21 cellular contexts compared by ENCODE assay signal in genomic region chr7:106074257-106074656, GRCh38. TPM values are rescaled to one million over a fixed set of nuclear protein-coding genes. Genes with fewer than 3 reads are reported as not detected.
DNase-seq lines count a peak whose midpoint lies in the region; ATAC-seq, FAIRE-seq and TF ChIP-seq lines count a peak whose summit lies in the region.
"Had no signal": no experiment of that assay in that cellular context is flagged by ENCODE, and none has a peak within 500 bp of the region (broad histone marks: within the 10 kb centered on the region; RNA-seq: fewer than 3 reads in every experiment).

No MANE protein-coding gene starts in this region.

- H3K4me2 ChIP-seq in Karpas-422 (ENCODE audit: low read depth, low read length, poor library complexity, severe bottlenecking) (peak overlapping the region; percentile 70), GM12878 (ENCODE audit: control insufficient read depth, insufficient read depth) (peak overlapping the region; percentile 23; the same call in 1 of the 2 replicates)

- H3K4me3 ChIP-seq in Karpas-422 (ENCODE audit: low read length), result peak overlapping the region; percentile 35; the same call in 1 of the 2 replicates
- H3K4me3 ChIP-seq in GM12878, result no peak overlapping the region
- H3K4me3 ChIP-seq: GM23248, heart left ventricle, transverse colon had no signal

- no peaks in the 10 kb centered on the region for H3K9me3 Mint-ChIP-seq in activated naive CD4-positive, alpha-beta T cell treated with anti-CD3 and anti-CD28 coated beads, Interleukin-2, amount 10 ng/mL, durations not matched to agents 7 days and 5 days
- no peaks in the 10 kb centered on the region for H3K9me3 Mint-ChIP-seq in activated naive CD4-positive, alpha-beta T cell treated with anti-CD3 and anti-CD28 coated beads, Interleukin-2, amount 50 U/mL, for 72 hours
- peaks cover 2 to 6% of the 10 kb centered on the region in 2 donors for H3K9me3 Mint-ChIP-seq in stimulated activated naive B cell treated with anti-CD40 and anti-IgM and Interleukin-4, amounts not matched to agents 10 μg/mL and 1 μg/mL and 100 μg/mL, for 72 hours
- H3K9me3 Mint-ChIP-seq in stimulated activated naive CD8-positive, alpha-beta T cell treated with anti-CD3 and anti-CD28 coated beads, Interleukin-15, amount 100 ng/mL, for 72 hours, result no peaks in the 10 kb centered on the region

- H3K9ac ChIP-seq in Karpas-422 (ENCODE audit: low read length) (peak overlapping the region; percentile 72), GM12878 (ENCODE audit: control insufficient read depth, insufficient read depth, low read length) (no peak overlapping the region)
- H3K9ac ChIP-seq: GM23248 had no signal

- H3K36me3 ChIP-seq in Karpas-422 (ENCODE audit: insufficient read depth, low read length), result no peaks in the 10 kb centered on the region
- H3K36me3 ChIP-seq in GM12878 (ENCODE audit: control insufficient read depth in 2 of 2, insufficient read depth in 2 of 2, low read length in 1 of 2), result no peaks in the 10 kb centered on the region
- H3K36me3 ChIP-seq: heart left ventricle, transverse colon had no signal

- TF ChIP-seq EP300 in GM12878 (IDR thresholded peaks at IDR 0.05; ENCODE audit: borderline replicate concordance in 1 of 2, control insufficient read depth in 1 of 2, low read depth in 2 of 2, low read length in 2 of 2), result no peak

- no peak for TF ChIP-seq POLR2A in GM12878 (IDR thresholded peaks at IDR 0.05; ENCODE audit: low read depth, low read length)

- TF ChIP-seq CTCF in GM12878 (IDR thresholded peaks at IDR 0.05 in 2 of 3, conservative IDR thresholded peaks at IDR 0.05 in 1 of 3; ENCODE audit: control insufficient read depth in 2 of 3, extremely low read depth in 1 of 3, insufficient read depth in 1 of 3, low read depth in 3 of 3, low read length in 3 of 3), result no peak

- ATAC-seq in activated naive CD4-positive, alpha-beta T cell treated with anti-CD3 and anti-CD28 coated beads, Interleukin-2, amount 50 U/mL, for 72 hours, result no peak
- ATAC-seq in GM12878 (peak; percentile 17), GM21381 (IDR thresholded peaks at IDR 0.05; ENCODE audit: unreplicated experiment) (no peak)
- peak; percentile 35 to 36 for ATAC-seq in stimulated activated naive B cell treated with anti-CD40 and anti-IgM and Interleukin-4, amounts not matched to agents 10 μg/mL and 1 μg/mL and 100 μg/mL, for 72 hours (replicated peaks)
- no peak for ATAC-seq in stimulated activated naive CD8-positive, alpha-beta T cell treated with anti-CD3 and anti-CD28 coated beads, Interleukin-15, amount 100 ng/mL, for 72 hours
- ATAC-seq: activated CD8-positive, alpha-beta memory T cell treated with anti-CD3 and anti-CD28 coated beads, Interleukin-2, amount 10 ng/mL, durations not matched to agents 7 days and 5 days had no signal

- H3K79me2 ChIP-seq in Karpas-422 (ENCODE audit: low read length) (no peaks in the 10 kb centered on the region), GM12878 (ENCODE audit: control insufficient read depth, insufficient read depth, low read length) (no peaks in the 10 kb centered on the region; the same call in 1 of the 2 replicates)

- peak; percentile 18; the same call in 1 of the 2 replicates for TF ChIP-seq RAD21 in GM12878 (IDR thresholded peaks at IDR 0.05; ENCODE audit: insufficient read depth, low read depth, low read length)

- RAD21 ChIA-PET in GM12878 (lab: Charles Lee; ENCODE audit: unreplicated experiment), result interaction anchor here (1.3 to 8.3 kb wide), 6 partner anchors 10 to 98 kb away, joined by 3 to 118 read pairs (median 24); no protein-coding TSS in a partner anchor

- H2AFZ ChIP-seq in Karpas-422 (ENCODE audit: low read length) (no peak overlapping the region), GM12878 (ENCODE audit: control insufficient read depth, low read depth, low read length) (peak overlapping the region; percentile 56)
- H2AFZ ChIP-seq: GM23248 had no signal

- CTCF ChIA-PET in activated naive CD4-positive, alpha-beta T cell treated with anti-CD3 and anti-CD28 coated beads, Interleukin-2, amount 10 ng/mL, durations not matched to agents 7 days and 5 days (lab: Charles Lee), result interaction anchor here (1.4 to 1.7 kb wide), 2 partner anchors 13 to 52 kb away, joined by 4 read pairs; no protein-coding TSS in a partner anchor
- CTCF ChIA-PET in GM12878 (lab: Yijun Ruan, JAX), result interaction anchor here (0.8 to 5.7 kb wide), 7 partner anchors 10 to 80 kb away, joined by 4 to 67 read pairs (median 7); no protein-coding TSS in a partner anchor

- H3K4me1 ChIP-seq in Karpas-422 (ENCODE audit: low read length), result peaks cover 99% of the 10 kb centered on the region
- peaks cover 61% of the 10 kb centered on the region for H3K4me1 ChIP-seq in GM12878 (ENCODE audit: control insufficient read depth, insufficient read depth, low read length)

- H3K4me3 Mint-ChIP-seq in activated naive CD4-positive, alpha-beta T cell treated with anti-CD3 and anti-CD28 coated beads, Interleukin-2, amount 10 ng/mL, durations not matched to agents 7 days and 5 days, result no peak overlapping the region
- H3K4me3 Mint-ChIP-seq in stimulated activated naive B cell treated with anti-CD40 and anti-IgM and Interleukin-4, amounts not matched to agents 10 μg/mL and 1 μg/mL and 100 μg/mL, for 72 hours, result peak overlapping the region; percentile 43 to 78
- no peak overlapping the region for H3K4me3 Mint-ChIP-seq in stimulated activated naive CD8-positive, alpha-beta T cell treated with anti-CD3 and anti-CD28 coated beads, Interleukin-15, amount 100 ng/mL, for 72 hours
- H3K4me3 Mint-ChIP-seq: activated CD8-positive, alpha-beta memory T cell treated with anti-CD3 and anti-CD28 coated beads, Interleukin-2, amount 10 ng/mL, durations not matched to agents 7 days and 5 days; brain had no signal

- DNase-seq in activated naive CD4-positive, alpha-beta T cell treated with anti-CD3 and anti-CD28 coated beads, Interleukin-2, amount 10 ng/mL, durations not matched to agents 7 days and 5 days, result no peak
- DNase-seq in activated naive CD4-positive, alpha-beta T cell treated with anti-CD3 and anti-CD28 coated beads, Interleukin-2, amount 50 U/mL, for 72 hours (ENCODE audit: low spot score in 2 of 2), result no peak
- peak; percentile 82 for DNase-seq in Karpas-422
- DNase-seq in GM12878 (ENCODE audit: low read depth, low spot score), result no peak
- peak; percentile 57 for DNase-seq in stimulated activated naive B cell treated with anti-CD40 and anti-IgM and Interleukin-4, amounts not matched to agents 10 μg/mL and 1 μg/mL and 100 μg/mL, for 72 hours
- no peak for DNase-seq in stimulated activated naive CD8-positive, alpha-beta T cell treated with anti-CD3 and anti-CD28 coated beads, Interleukin-15, amount 100 ng/mL, for 72 hours
- DNase-seq in DMS 273 treated with DMSO at 0.1 percent for 48 hours (lab: John Stamatoyannopoulos, UW), result no peak
- DNase-seq: activated CD8-positive, alpha-beta memory T cell treated with anti-CD3 and anti-CD28 coated beads, Interleukin-2, amount 10 ng/mL, durations not matched to agents 7 days and 5 days; activated gamma-delta T cell; COR-L47; dermis blood vessel endothelial cell; GM23248; heart left ventricle; kidney; occipital lobe; RPMI8226; stimulated activated CD4-positive, alpha-beta T cell treated with anti-CD3 and anti-CD28 coated beads, Interleukin-4, amount 100 ng/mL, for 4 hours; transverse colon had no signal

- WGBS in GM12878 (ENCODE audit: insufficient coverage, insufficient replicate concordance, low lambda C conversion rate, missing lambda C conversion rate), result 21% methylated on average over 9 of the region's 9 CpGs

- H3K27ac Mint-ChIP-seq in activated naive CD4-positive, alpha-beta T cell treated with anti-CD3 and anti-CD28 coated beads, Interleukin-2, amount 10 ng/mL, durations not matched to agents 7 days and 5 days, result peak overlapping the region; percentile 63
- no peak overlapping the region for H3K27ac Mint-ChIP-seq in activated naive CD4-positive, alpha-beta T cell treated with anti-CD3 and anti-CD28 coated beads, Interleukin-2, amount 50 U/mL, for 72 hours
- H3K27ac Mint-ChIP-seq in stimulated activated naive B cell treated with anti-CD40 and anti-IgM and Interleukin-4, amounts not matched to agents 10 μg/mL and 1 μg/mL and 100 μg/mL, for 72 hours, result peak overlapping the region; percentile 91
- H3K27ac Mint-ChIP-seq in stimulated activated naive CD8-positive, alpha-beta T cell treated with anti-CD3 and anti-CD28 coated beads, Interleukin-15, amount 100 ng/mL, for 72 hours, result no peak overlapping the region
- H3K27ac Mint-ChIP-seq: activated CD8-positive, alpha-beta memory T cell treated with anti-CD3 and anti-CD28 coated beads, Interleukin-2, amount 10 ng/mL, durations not matched to agents 7 days and 5 days had no signal

- intact Hi-C loops in GM12878 (cut with micrococcal nuclease; ENCODE audit: unreplicated experiment), result loop anchor here (2.0 kb wide), 1 partner anchor 15 kb away; no protein-coding TSS in a partner anchor

- peaks cover 1% of the 10 kb centered on the region for H3K36me3 Mint-ChIP-seq in activated naive CD4-positive, alpha-beta T cell treated with anti-CD3 and anti-CD28 coated beads, Interleukin-2, amount 10 ng/mL, durations not matched to agents 7 days and 5 days
- H3K36me3 Mint-ChIP-seq in activated naive CD4-positive, alpha-beta T cell treated with anti-CD3 and anti-CD28 coated beads, Interleukin-2, amount 50 U/mL, for 72 hours, result no peaks in the 10 kb centered on the region
- peaks cover 0 to 10% of the 10 kb centered on the region in 2 donors for H3K36me3 Mint-ChIP-seq in stimulated activated naive B cell treated with anti-CD40 and anti-IgM and Interleukin-4, amounts not matched to agents 10 μg/mL and 1 μg/mL and 100 μg/mL, for 72 hours
- H3K36me3 Mint-ChIP-seq: brain had no signal

- no peaks in the 10 kb centered on the region for H4K20me1 ChIP-seq in Karpas-422 (ENCODE audit: insufficient read depth, low read depth, low read length)
- H4K20me1 ChIP-seq in GM12878 (ENCODE audit: control insufficient read depth, insufficient read depth), result no peaks in the 10 kb centered on the region

- BruUV-seq in GM12878 (replicated peaks; lab: Mats Ljungman, UMichigan), result no TSS peak

- H3K9me3 ChIP-seq in Karpas-422 (ENCODE audit: low read length) (no peaks in the 10 kb centered on the region), GM12878 (replicated peaks; ENCODE audit: control insufficient read depth, insufficient read depth, low read length) (no peaks in the 10 kb centered on the region)
- H3K9me3 ChIP-seq: heart left ventricle, transverse colon had no signal

- POLR2A ChIA-PET in GM12878 (lab: Charles Lee), result interaction anchor here (0.7 to 5.1 kb wide), 4 partner anchors 12 to 38 kb away, joined by 3 to 56 read pairs (median 25); partner anchors contain the start of gene SYPL1

- H3K27me3 ChIP-seq in Karpas-422 (ENCODE audit: low read length), result no peaks in the 10 kb centered on the region
- H3K27me3 ChIP-seq in GM12878 (replicated peaks in 1 of 2; ENCODE audit: control insufficient read depth in 2 of 2, insufficient read depth in 2 of 2, low read length in 1 of 2), result no peaks in the 10 kb centered on the region
- H3K27me3 ChIP-seq: heart left ventricle, transverse colon had no signal

- no peaks in the 10 kb centered on the region for H3K27me3 Mint-ChIP-seq in activated naive CD4-positive, alpha-beta T cell treated with anti-CD3 and anti-CD28 coated beads, Interleukin-2, amount 10 ng/mL, durations not matched to agents 7 days and 5 days
- no peaks in the 10 kb centered on the region for H3K27me3 Mint-ChIP-seq in stimulated activated naive B cell treated with anti-CD40 and anti-IgM and Interleukin-4, amounts not matched to agents 10 μg/mL and 1 μg/mL and 100 μg/mL, for 72 hours
- no peaks in the 10 kb centered on the region for H3K27me3 Mint-ChIP-seq in stimulated activated naive CD8-positive, alpha-beta T cell treated with anti-CD3 and anti-CD28 coated beads, Interleukin-15, amount 100 ng/mL, for 72 hours
- H3K27me3 Mint-ChIP-seq: brain had no signal

- in situ Hi-C loops in GM12878 (cut with MboI), result no loop called here

- FAIRE-seq in GM12878 (lab: Jason Lieb, UNC), result no peak
- FAIRE-seq: HTR-8/SVneo, kidney had no signal

- H3K27ac ChIP-seq in Karpas-422 (ENCODE audit: low read length), result peak overlapping the region; percentile 99
- H3K27ac ChIP-seq in GM12878 (ENCODE audit: control insufficient read depth, insufficient read depth), result no peak overlapping the region
- H3K27ac ChIP-seq: GM23248, transverse colon had no signal

- SMC1A ChIA-PET in GM12878 (lab: Charles Lee; ENCODE audit: uncharacterized antibody, unreplicated experiment), result interaction anchor here (0.8 to 10.3 kb wide), 9 partner anchors 9 to 106 kb away, joined by 3 to 164 read pairs (median 37); partner anchors contain the start of gene SYPL1

- H3K9me2 ChIP-seq in Karpas-422 (replicated peaks; ENCODE audit: insufficient read depth, low read length), result no peaks in the 10 kb centered on the region

- peaks cover 62% of the 10 kb centered on the region for H3K4me1 Mint-ChIP-seq in activated naive CD4-positive, alpha-beta T cell treated with anti-CD3 and anti-CD28 coated beads, Interleukin-2, amount 10 ng/mL, durations not matched to agents 7 days and 5 days
- H3K4me1 Mint-ChIP-seq in stimulated activated naive B cell treated with anti-CD40 and anti-IgM and Interleukin-4, amounts not matched to agents 10 μg/mL and 1 μg/mL and 100 μg/mL, for 72 hours, result peaks cover 61 to 86% of the 10 kb centered on the region in 2 donors
- peaks cover 79% of the 10 kb centered on the region for H3K4me1 Mint-ChIP-seq in stimulated activated naive CD8-positive, alpha-beta T cell treated with anti-CD3 and anti-CD28 coated beads, Interleukin-15, amount 100 ng/mL, for 72 hours

RNA-seq across cellular contexts. Expression of gene SYPL1, which starts 37.9 kb away (rescaled TPM):
- 10 to 100 TPM; 22.9 to 30.8 TPM for total RNA-seq in activated naive CD4-positive, alpha-beta T cell treated with anti-CD3 and anti-CD28 coated beads, Interleukin-2, amount 50 U/mL, for 72 hours
- 88.9 and 251 TPM in 2 replicates for total RNA-seq in Karpas-422 (2014; rRNA removed; shearing (Covaris generic); ENCODE audit: low replicate concordance)
- 43.4 and 44.9 TPM in 2 replicates for total RNA-seq in GM12878 (2013; cell fraction: nucleolus; rRNA removed)
- total RNA-seq in GM12878 (2014; rRNA removed) (34.5 and 41.2 TPM in 2 replicates), GM12878 (2014; rRNA removed; fragmentation: Illumina TruSeq; extraction: Trizol) (43.5 and 44.3 TPM in 2 replicates), GM12878 (2021) (63.5 and 69.1 TPM in 2 replicates)
- polyA plus RNA-seq in GM12878 (2011; ENCODE audit: low read depth), result 23.9 TPM
- polyA plus RNA-seq in GM12878 (2011; rRNA removed) (97.0 and 138 TPM in 2 replicates), GM12878 (2014; fragmentation: Illumina TruSeq; extraction: Trizol) (78.4 and 104 TPM in 2 replicates), GM12878 (2014; fragmentation: Nextera tagmentation; extraction: Ambion mirVana) (100 to 1,000 TPM; 109 to 177 TPM), GM12878 (2014; rRNA removed) (46.1 and 56.9 TPM in 2 replicates), GM12878 (2016; fragmentation: Nextera tagmentation; extraction: Ambion mirVana) (100 to 1,000 TPM in 1 of 2 experiments, 10 to 100 TPM in 1; 96.2 to 103 TPM)
- 50.4 and 71.4 TPM in 2 replicates for polyA plus RNA-seq in GM12878 (2011; cell fraction: cytosol; rRNA removed)
- 22.1 and 24.2 TPM in 2 replicates for polyA plus RNA-seq in GM12878 (2011; cell fraction: nucleus; rRNA removed)
- polyA plus RNA-seq in GM12878 (2012), result 46.9 and 54.4 TPM in 2 replicates
- 105 and 152 TPM in 2 replicates for polyA minus RNA-seq in GM12878 (2011; rRNA and poly(A)+ RNA removed)
- 36.2 and 36.9 TPM in 2 replicates for polyA minus RNA-seq in GM12878 (2011; cell fraction: cytosol; rRNA and poly(A)+ RNA removed)
- 22.6 and 37.8 TPM in 2 replicates for polyA minus RNA-seq in GM12878 (2011; cell fraction: nucleus; rRNA and poly(A)+ RNA removed)

Comparison
In these comparisons a context has a peak if more than half of its experiments do, and no peak if none do; other contexts are left out.
1. H3K27ac Mint-ChIP-seq: peak in activated naive CD4-positive, alpha-beta T cell treated with anti-CD3 and anti-CD28 coated beads, Interleukin-2, amount 10 ng/mL, durations not matched to agents 7 days and 5 days (single experiment) and stimulated activated naive B cell treated with anti-CD40 and anti-IgM and Interleukin-4, amounts not matched to agents 10 μg/mL and 1 μg/mL and 100 μg/mL, for 72 hours (single experiment); none in activated naive CD4-positive, alpha-beta T cell treated with anti-CD3 and anti-CD28 coated beads, Interleukin-2, amount 50 U/mL, for 72 hours (0 of 2) and stimulated activated naive CD8-positive, alpha-beta T cell treated with anti-CD3 and anti-CD28 coated beads, Interleukin-15, amount 100 ng/mL, for 72 hours (0 of 2).
2. DNase-seq: peak in Karpas-422 (single experiment) and stimulated activated naive B cell treated with anti-CD40 and anti-IgM and Interleukin-4, amounts not matched to agents 10 μg/mL and 1 μg/mL and 100 μg/mL, for 72 hours (single experiment); none in activated naive CD4-positive, alpha-beta T cell treated with anti-CD3 and anti-CD28 coated beads, Interleukin-2, amount 10 ng/mL, durations not matched to agents 7 days and 5 days (single experiment), activated naive CD4-positive, alpha-beta T cell treated with anti-CD3 and anti-CD28 coated beads, Interleukin-2, amount 50 U/mL, for 72 hours (0 of 2), GM12878 (single experiment), stimulated activated naive CD8-positive, alpha-beta T cell treated with anti-CD3 and anti-CD28 coated beads, Interleukin-15, amount 100 ng/mL, for 72 hours (0 of 2) and DMS 273 treated with DMSO at 0.1 percent for 48 hours (single experiment).
3. H3K4me3 Mint-ChIP-seq: peak in stimulated activated naive B cell treated with anti-CD40 and anti-IgM and Interleukin-4, amounts not matched to agents 10 μg/mL and 1 μg/mL and 100 μg/mL, for 72 hours (2 of 2); none in activated naive CD4-positive, alpha-beta T cell treated with anti-CD3 and anti-CD28 coated beads, Interleukin-2, amount 10 ng/mL, durations not matched to agents 7 days and 5 days (single experiment) and stimulated activated naive CD8-positive, alpha-beta T cell treated with anti-CD3 and anti-CD28 coated beads, Interleukin-15, amount 100 ng/mL, for 72 hours (0 of 2).
4. ATAC-seq: peak in GM12878 (single experiment) and stimulated activated naive B cell treated with anti-CD40 and anti-IgM and Interleukin-4, amounts not matched to agents 10 μg/mL and 1 μg/mL and 100 μg/mL, for 72 hours (2 of 2); none in activated naive CD4-positive, alpha-beta T cell treated with anti-CD3 and anti-CD28 coated beads, Interleukin-2, amount 50 U/mL, for 72 hours (0 of 2), stimulated activated naive CD8-positive, alpha-beta T cell treated with anti-CD3 and anti-CD28 coated beads, Interleukin-15, amount 100 ng/mL, for 72 hours (single experiment) and GM21381 (single experiment).